Comparison of ENCODE assay signal across 3 cellular contexts in genomic region chr4:181271241-181271640, GRCh38.
"Had no signal": no experiment of that assay in that cellular context is flagged by ENCODE, and none has a peak within 500 bp of the region (broad histone marks: within the 10 kb centered on the region; RNA-seq: fewer than 3 reads in every experiment).

No MANE protein-coding gene starts in this region.

- DNase-seq: GDM1, GF-D8 had no signal

- H3K4me3 ChIP-seq: GM12878 had no signal

- ATAC-seq: GM12878 had no signal
